Comparison of ENCODE assay signal across 15 cellular contexts in the genomic region with DNA sequence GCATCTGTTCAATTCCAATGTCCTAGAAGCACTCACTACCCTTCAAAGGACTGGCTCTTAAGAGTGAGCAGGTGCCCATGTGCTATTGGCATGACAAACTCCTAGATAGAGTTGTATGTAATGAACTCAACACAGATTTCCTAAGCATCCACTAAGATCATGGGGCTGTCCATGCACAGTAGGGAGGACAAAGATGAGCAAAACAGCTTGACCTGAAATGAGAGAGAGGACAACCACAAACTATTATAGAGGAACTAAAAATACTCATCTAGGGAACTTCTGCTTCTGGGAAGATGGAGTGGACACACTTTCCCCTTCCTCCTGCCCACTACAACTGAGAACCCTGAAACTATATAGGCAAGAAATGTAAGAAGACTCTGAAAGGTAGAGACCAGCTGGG. TPM values are rescaled to one million over a fixed set of nuclear protein-coding genes. Genes with fewer than 3 reads are reported as not detected.
DNase-seq lines count a peak whose midpoint lies in the region; ATAC-seq and TF ChIP-seq lines count a peak whose summit lies in the region.
"Had no signal": no experiment of that assay in that cellular context is flagged by ENCODE, and none has a peak within 500 bp of the region (broad histone marks: within the 10 kb centered on the region; RNA-seq: fewer than 3 reads in every experiment).

No MANE protein-coding gene starts in this region.

- ATAC-seq in CD4-positive, alpha-beta T cell (ENCODE audit: poor library complexity): no peak
- ATAC-seq in naive thymus-derived CD4-positive, alpha-beta T cell: peak; percentile 55

- peak overlapping the region; percentile 17 for H3K4me3 ChIP-seq in naive thymus-derived CD4-positive, alpha-beta T cell (ENCODE audit: low read length)
- H3K4me3 ChIP-seq in SJCRH30: no peak overlapping the region
- H3K4me3 ChIP-seq: HAP-1 had no signal

- no peaks in the 10 kb centered on the region for H3K9me3 ChIP-seq in CD4-positive, alpha-beta T cell (ENCODE audit: control insufficient read depth, low read length)
- no peaks in the 10 kb centered on the region for H3K9me3 ChIP-seq in naive thymus-derived CD4-positive, alpha-beta T cell (ENCODE audit: control insufficient read depth in 2 of 3, low read length in 3 of 3)
- no peaks in the 10 kb centered on the region for H3K9me3 ChIP-seq in SJCRH30 (replicated peaks)
- H3K9me3 ChIP-seq: HAP-1 had no signal

- DNase-seq in CD4-positive, alpha-beta T cell: no peak
- DNase-seq in NOMO-1 (lab: John Stamatoyannopoulos, UW; ENCODE audit: unreplicated experiment in 2 of 2): peak; percentile 17 to 51
- no peak for DNase-seq in naive thymus-derived CD4-positive, alpha-beta T cell
- DNase-seq in stimulated activated naive CD4-positive, alpha-beta T cell treated with Interleukin-2 at 50 U/mL for 16 hours (lab: John Stamatoyannopoulos, UW): no peak
- DNase-seq in DMS153 (lab: John Stamatoyannopoulos, UW): no peak
- no peak for DNase-seq in SJCRH30
- DNase-seq: activated CD8-positive, alpha-beta memory T cell treated with anti-CD3 and anti-CD28 coated beads for 24 hours; caudate nucleus; foreskin melanocyte; mammary epithelial cell; NCI-H2081 treated with DMSO at 0.1 percent for 48 hours; RPMI8226 had no signal

- peak overlapping the region; percentile 23 for H3K4me3 Mint-ChIP-seq in CD4-positive, alpha-beta T cell
- peak overlapping the region; percentile 24 for H3K4me3 Mint-ChIP-seq in activated naive CD8-positive, alpha-beta T cell
- peak overlapping the region in 1 of 10 donors; percentile 57 for H3K4me3 Mint-ChIP-seq in naive thymus-derived CD4-positive, alpha-beta T cell

- H3K4me1 ChIP-seq in naive thymus-derived CD4-positive, alpha-beta T cell (ENCODE audit: control insufficient read depth in 2 of 2, insufficient read depth in 2 of 2, low read length in 2 of 2): peaks cover 0 to 56% of the 10 kb centered on the region in 2 donors
- no peaks in the 10 kb centered on the region for H3K4me1 ChIP-seq in SJCRH30
- H3K4me1 ChIP-seq: HAP-1 had no signal

- H3K27ac Mint-ChIP-seq in CD4-positive, alpha-beta T cell: peak overlapping the region; percentile 95
- H3K27ac Mint-ChIP-seq in activated naive CD8-positive, alpha-beta T cell: peak overlapping the region; percentile 13
- peak overlapping the region in 3 of 9 donors; percentile 26 to 80 (median 56) for H3K27ac Mint-ChIP-seq in naive thymus-derived CD4-positive, alpha-beta T cell

- intact Hi-C loops in CD4-positive, alpha-beta T cell (cut with DNase I, micrococcal nuclease): no loop called here
- intact Hi-C loops in naive thymus-derived CD4-positive, alpha-beta T cell (cut with micrococcal nuclease): no loop called here

- H3K27ac ChIP-seq in CD4-positive, alpha-beta T cell (ENCODE audit: low read depth, low read length): no peak overlapping the region
- H3K27ac ChIP-seq in naive thymus-derived CD4-positive, alpha-beta T cell (ENCODE audit: low read depth, low read length): no peak overlapping the region
- H3K27ac ChIP-seq in SJCRH30: no peak overlapping the region

- CTCF ChIA-PET in CD4-positive, alpha-beta T cell (lab: Charles Lee): interaction anchor here (3.3 kb wide), 1 partner anchor 9 kb away, joined by 19 read pairs; no protein-coding TSS in a partner anchor
- CTCF ChIA-PET in naive thymus-derived CD4-positive, alpha-beta T cell (lab: Charles Lee): interaction anchor here (0.9 to 1.1 kb wide), 3 partner anchors 9 to 162 kb away, joined by 3 to 5 read pairs (median 3); no protein-coding TSS in a partner anchor

- POLR2A ChIA-PET in CD4-positive, alpha-beta T cell (lab: Charles Lee): interaction anchor here (0.7 to 1.7 kb wide), 4 partner anchors 9 to 592 kb away, joined by 3 to 6 read pairs (median 4); a partner anchor contains a TSS
- POLR2A ChIA-PET in naive thymus-derived CD4-positive, alpha-beta T cell (lab: Charles Lee): no interaction called here

- no peaks in the 10 kb centered on the region for H3K9me3 Mint-ChIP-seq in CD4-positive, alpha-beta T cell
- no peaks in the 10 kb centered on the region for H3K9me3 Mint-ChIP-seq in activated naive CD8-positive, alpha-beta T cell (ENCODE audit: low read depth)
- no peaks in the 10 kb centered on the region for H3K9me3 Mint-ChIP-seq in naive thymus-derived CD4-positive, alpha-beta T cell

- peaks cover 0 to 48% (median 15%) of the 10 kb centered on the region in 3 experiments for H3K36me3 ChIP-seq in naive thymus-derived CD4-positive, alpha-beta T cell (ENCODE audit: control insufficient read depth in 2 of 3, insufficient read depth in 3 of 3, low read length in 3 of 3)
- H3K36me3 ChIP-seq in SJCRH30: peaks cover 41% of the 10 kb centered on the region

- peaks cover 62% of the 10 kb centered on the region for H3K36me3 Mint-ChIP-seq in CD4-positive, alpha-beta T cell (ENCODE audit: low read depth)
- peaks cover 14% of the 10 kb centered on the region for H3K36me3 Mint-ChIP-seq in activated naive CD8-positive, alpha-beta T cell
- H3K36me3 Mint-ChIP-seq in naive thymus-derived CD4-positive, alpha-beta T cell: peaks cover 0 to 36% (median 11%) of the 10 kb centered on the region in 5 donors

- no peaks in the 10 kb centered on the region for H3K27me3 ChIP-seq in CD4-positive, alpha-beta T cell (ENCODE audit: control insufficient read depth, insufficient read depth, low read length)
- H3K27me3 ChIP-seq in naive thymus-derived CD4-positive, alpha-beta T cell (ENCODE audit: control insufficient read depth in 2 of 2, insufficient read depth in 2 of 2, low read length in 2 of 2): no peaks in the 10 kb centered on the region
- no peaks in the 10 kb centered on the region for H3K27me3 ChIP-seq in SJCRH30

- no peak for TF ChIP-seq CTCF in CD4-positive, alpha-beta T cell (IDR thresholded peaks at IDR 0.05)

- no peaks in the 10 kb centered on the region for H3K27me3 Mint-ChIP-seq in CD4-positive, alpha-beta T cell
- H3K27me3 Mint-ChIP-seq in activated naive CD8-positive, alpha-beta T cell: no peaks in the 10 kb centered on the region
- no peaks in the 10 kb centered on the region for H3K27me3 Mint-ChIP-seq in naive thymus-derived CD4-positive, alpha-beta T cell

- H3K4me1 Mint-ChIP-seq in CD4-positive, alpha-beta T cell (ENCODE audit: low read depth): peaks cover 13% of the 10 kb centered on the region
- peaks cover 22% of the 10 kb centered on the region for H3K4me1 Mint-ChIP-seq in activated naive CD8-positive, alpha-beta T cell (ENCODE audit: low read depth)
- peaks cover 0 to 24% (median 0%) of the 10 kb centered on the region in 7 donors for H3K4me1 Mint-ChIP-seq in naive thymus-derived CD4-positive, alpha-beta T cell

RNA-seq across cellular contexts. Expression of a gene that starts 20.7 kb away (rescaled TPM):
- 1 to 10 TPM; 6.0 to 6.9 TPM for total RNA-seq in CD4-positive, alpha-beta T cell
- total RNA-seq in naive thymus-derived CD4-positive, alpha-beta T cell: 10 to 100 TPM; 10.0 to 22.8 (median 17.8) TPM
- 10 to 100 TPM; 46.2 to 47.5 TPM for polyA plus RNA-seq in naive thymus-derived CD4-positive, alpha-beta T cell
- total RNA-seq in SJCRH30 (2014; rRNA removed; shearing (Covaris generic)): 25.0 and 25.5 TPM in 2 replicates

RNA-seq across cellular contexts. Expression of a gene that starts 21.2 kb away (rescaled TPM):
- total RNA-seq in CD4-positive, alpha-beta T cell: 10 to 100 TPM; 13.8 to 13.9 TPM
- total RNA-seq in naive thymus-derived CD4-positive, alpha-beta T cell: 10 to 100 TPM; 11.1 to 27.4 (median 21.0) TPM
- 10 to 100 TPM; 19.7 to 26.4 TPM for polyA plus RNA-seq in naive thymus-derived CD4-positive, alpha-beta T cell
- total RNA-seq in SJCRH30 (2014; rRNA removed; shearing (Covaris generic)): 58.7 and 60.2 TPM in 2 replicates

RNA-seq across cellular contexts. Expression of a gene that starts 21.3 kb away (rescaled TPM):
- total RNA-seq in CD4-positive, alpha-beta T cell: 1 to 10 TPM; 6.6 to 8.8 TPM
- 10 to 100 TPM in 2 of 5 experiments, 1 to 10 TPM in 3; 6.3 to 16.1 (median 8.0) TPM for total RNA-seq in naive thymus-derived CD4-positive, alpha-beta T cell
- polyA plus RNA-seq in naive thymus-derived CD4-positive, alpha-beta T cell: 1 to 10 TPM; 2.0 to 8.7 TPM
- total RNA-seq in SJCRH30 (2014; rRNA removed; shearing (Covaris generic)): 5.8 and 5.9 TPM in 2 replicates

RNA-seq across cellular contexts. Expression of a gene that starts 42.0 kb away (rescaled TPM):
- total RNA-seq in CD4-positive, alpha-beta T cell: not detected
- not detected for total RNA-seq in naive thymus-derived CD4-positive, alpha-beta T cell
- polyA plus RNA-seq in naive thymus-derived CD4-positive, alpha-beta T cell: not detected
- total RNA-seq in SJCRH30 (2014; rRNA removed; shearing (Covaris generic)): not detected in 2 replicates
- total RNA-seq: mammary epithelial cell had no signal
- polyA plus RNA-seq: BJ had no signal

Comparison
In these comparisons a context has a peak if more than half of its experiments do, and no peak if none do; other contexts are left out.
1. DNase-seq: peak in NOMO-1 (2 of 2); none in CD4-positive, alpha-beta T cell (0 of 10), naive thymus-derived CD4-positive, alpha-beta T cell (0 of 9), stimulated activated naive CD4-positive, alpha-beta T cell treated with Interleukin-2 at 50 U/mL for 16 hours (single experiment), DMS153 (single experiment) and SJCRH30 (0 of 2).